ENCODE assay signal across 8 cellular contexts in the genomic region with DNA sequence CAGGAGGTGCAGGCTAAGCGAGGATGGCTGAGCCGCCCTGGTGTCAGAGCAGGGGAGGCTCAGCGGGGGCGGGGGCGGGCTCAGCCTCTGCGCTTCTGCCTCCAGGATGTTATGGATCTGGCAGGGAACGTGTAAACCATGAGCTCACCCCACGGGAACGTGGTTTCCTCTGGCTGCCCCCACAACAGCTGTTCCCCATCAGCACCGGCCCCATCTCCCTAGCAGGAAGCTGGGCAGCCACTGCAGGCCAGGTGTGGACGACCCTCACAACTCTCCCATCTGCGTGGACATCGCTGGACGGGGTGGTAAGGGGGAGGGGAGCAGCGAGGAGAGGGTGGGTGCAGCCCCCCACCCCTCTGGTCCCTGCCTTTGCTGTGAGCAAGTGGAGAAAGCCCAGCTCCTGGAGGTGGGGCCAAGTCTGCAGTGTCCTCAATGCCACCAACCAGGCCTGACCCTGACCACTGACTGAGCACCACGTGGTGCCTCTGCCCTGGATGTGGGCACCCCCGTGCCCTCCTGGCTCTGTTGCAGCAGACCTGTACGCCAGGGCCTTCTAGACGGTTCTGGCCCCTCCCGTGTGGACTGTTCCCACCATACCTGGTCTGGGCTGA. TPM values are rescaled to one million over a fixed set of nuclear protein-coding genes. Genes with fewer than 3 reads are reported as not detected.
DNase-seq lines count a peak whose midpoint lies in the region; ATAC-seq and TF ChIP-seq lines count a peak whose summit lies in the region.

No MANE protein-coding gene starts in this region.

- peak overlapping the region; percentile 84 for H3K4me3 Mint-ChIP-seq in activated naive CD4-positive, alpha-beta T cell treated with anti-CD3 and anti-CD28 coated beads, Interleukin-2, amount 10 ng/mL, durations not matched to agents 7 days and 5 days
- peak overlapping the region; percentile 80 for H3K4me3 Mint-ChIP-seq in natural killer cell treated with Interleukin-12 subunit alpha and Interleukin-12 subunit beta and Interleukin-15 and Interleukin-18, amount 100 ng/mL, for 72 hours
- H3K4me3 Mint-ChIP-seq in Calu3 (ENCODE audit: low read depth, unreplicated experiment), result no peak overlapping the region

- no peaks in the 10 kb centered on the region for H3K9me3 Mint-ChIP-seq in activated naive CD4-positive, alpha-beta T cell treated with anti-CD3 and anti-CD28 coated beads, Interleukin-2, amount 10 ng/mL, durations not matched to agents 7 days and 5 days
- no peaks in the 10 kb centered on the region for H3K9me3 Mint-ChIP-seq in natural killer cell treated with Interleukin-12 subunit alpha and Interleukin-12 subunit beta and Interleukin-15 and Interleukin-18, amount 100 ng/mL, for 72 hours
- H3K9me3 Mint-ChIP-seq in Calu3 (ENCODE audit: low read depth, unreplicated experiment), result no peaks in the 10 kb centered on the region

- intact Hi-C loops in Calu3 (cut with micrococcal nuclease; ENCODE audit: unreplicated experiment), result no loop called here

- H3K4me1 Mint-ChIP-seq in activated naive CD4-positive, alpha-beta T cell treated with anti-CD3 and anti-CD28 coated beads, Interleukin-2, amount 10 ng/mL, durations not matched to agents 7 days and 5 days, result peaks cover 58% of the 10 kb centered on the region
- H3K4me1 Mint-ChIP-seq in natural killer cell treated with Interleukin-12 subunit alpha and Interleukin-12 subunit beta and Interleukin-15 and Interleukin-18, amount 100 ng/mL, for 72 hours (ENCODE audit: low read depth in 2 of 2), result peaks cover 53% of the 10 kb centered on the region in 2 donors
- H3K4me1 Mint-ChIP-seq in Calu3 (ENCODE audit: low read depth, unreplicated experiment), result peaks cover 7% of the 10 kb centered on the region

- H3K27ac Mint-ChIP-seq in activated naive CD4-positive, alpha-beta T cell treated with anti-CD3 and anti-CD28 coated beads, Interleukin-2, amount 10 ng/mL, durations not matched to agents 7 days and 5 days, result peak overlapping the region; percentile 100
- no peak overlapping the region for H3K27ac Mint-ChIP-seq in natural killer cell treated with Interleukin-12 subunit alpha and Interleukin-12 subunit beta and Interleukin-15 and Interleukin-18, amount 100 ng/mL, for 72 hours
- H3K27ac Mint-ChIP-seq in Calu3 (ENCODE audit: unreplicated experiment), result no peak overlapping the region

- H3K27me3 Mint-ChIP-seq in activated naive CD4-positive, alpha-beta T cell treated with anti-CD3 and anti-CD28 coated beads, Interleukin-2, amount 10 ng/mL, durations not matched to agents 7 days and 5 days, result peaks cover 5% of the 10 kb centered on the region
- H3K27me3 Mint-ChIP-seq in natural killer cell treated with Interleukin-12 subunit alpha and Interleukin-12 subunit beta and Interleukin-15 and Interleukin-18, amount 100 ng/mL, for 72 hours, result no peaks in the 10 kb centered on the region
- H3K27me3 Mint-ChIP-seq in Calu3 (ENCODE audit: unreplicated experiment), result no peaks in the 10 kb centered on the region

- ATAC-seq in natural killer cell treated with Interleukin-12 subunit alpha and Interleukin-12 subunit beta and Interleukin-15 and Interleukin-18, amount 100 ng/mL, for 72 hours, result no peak

- no TSS peak for BruUV-seq in Calu3 (replicated peaks; lab: Mats Ljungman, UMichigan)

- peaks cover 25% of the 10 kb centered on the region for H3K36me3 Mint-ChIP-seq in activated naive CD4-positive, alpha-beta T cell treated with anti-CD3 and anti-CD28 coated beads, Interleukin-2, amount 10 ng/mL, durations not matched to agents 7 days and 5 days
- H3K36me3 Mint-ChIP-seq in natural killer cell treated with Interleukin-12 subunit alpha and Interleukin-12 subunit beta and Interleukin-15 and Interleukin-18, amount 100 ng/mL, for 72 hours, result no peaks in the 10 kb centered on the region
- peaks cover 9% of the 10 kb centered on the region for H3K36me3 Mint-ChIP-seq in Calu3 (ENCODE audit: insufficient read depth, unreplicated experiment)

- DNase-seq in activated naive CD4-positive, alpha-beta T cell treated with anti-CD3 and anti-CD28 coated beads, Interleukin-2, amount 10 ng/mL, durations not matched to agents 7 days and 5 days, result peak; percentile 48
- DNase-seq in activated naive CD4-positive, alpha-beta T cell (lab: John Stamatoyannopoulos, UW), result no peak
- DNase-seq in NCI-H1694 treated with DMSO at 0.1 percent for 48 hours (lab: John Stamatoyannopoulos, UW) (peak; percentile 46), dedifferentiated amniotic fluid mesenchymal stem cell (ENCODE audit: extremely low spot score) (peak; percentile 69), NCI-H2171 (lab: John Stamatoyannopoulos, UW) (no peak), NCI-H345 (lab: John Stamatoyannopoulos, UW) (no peak), Calu3 (no peak)
- peak; percentile 54 for DNase-seq in natural killer cell treated with Interleukin-12 subunit alpha and Interleukin-12 subunit beta and Interleukin-15 and Interleukin-18, amount 100 ng/mL, for 72 hours (ENCODE audit: low spot score)

- CTCF ChIA-PET in activated naive CD4-positive, alpha-beta T cell treated with anti-CD3 and anti-CD28 coated beads, Interleukin-2, amount 10 ng/mL, durations not matched to agents 7 days and 5 days (lab: Charles Lee), result interaction anchor here (0.8 kb wide), 1 partner anchor 33 kb away, joined by 5 read pairs; no protein-coding TSS in a partner anchor
- CTCF ChIA-PET in Calu3 (lab: Charles Lee), result no interaction called here

- no peak for TF ChIP-seq CTCF in Calu3 (IDR thresholded peaks at IDR 0.05; ENCODE audit: unreplicated experiment)

RNA-seq across cellular contexts. Expression of gene SPON2, which starts 28.1 kb away (rescaled TPM):
- 10 to 100 TPM in 1 of 2 donors, 1 to 10 TPM in 1; 1.5 to 13.6 TPM for total RNA-seq in natural killer cell treated with Interleukin-12 subunit alpha and Interleukin-12 subunit beta and Interleukin-15 and Interleukin-18, amount 100 ng/mL, for 72 hours
- total RNA-seq in Calu3 (2022), result 2.2 and 2.4 TPM in 2 replicates

RNA-seq across cellular contexts. Expression of gene CTBP1, which starts 48.4 kb away (rescaled TPM):
- total RNA-seq in natural killer cell treated with Interleukin-12 subunit alpha and Interleukin-12 subunit beta and Interleukin-15 and Interleukin-18, amount 100 ng/mL, for 72 hours, result 100 to 1,000 TPM; 109 to 245 TPM
- total RNA-seq in Calu3 (2022), result 115 and 130 TPM in 2 replicates

Comparison
In these comparisons a context has a peak if more than half of its experiments do, and no peak if none do; other contexts are left out.
1. DNase-seq: peak in activated naive CD4-positive, alpha-beta T cell treated with anti-CD3 and anti-CD28 coated beads, Interleukin-2, amount 10 ng/mL, durations not matched to agents 7 days and 5 days (single experiment), NCI-H1694 treated with DMSO at 0.1 percent for 48 hours (single experiment), dedifferentiated amniotic fluid mesenchymal stem cell (single experiment) and natural killer cell treated with Interleukin-12 subunit alpha and Interleukin-12 subunit beta and Interleukin-15 and Interleukin-18, amount 100 ng/mL, for 72 hours (single experiment); none in activated naive CD4-positive, alpha-beta T cell (0 of 4), NCI-H2171 (single experiment), NCI-H345 (single experiment) and Calu3 (single experiment).